ENCODE assay signal across 9 cellular contexts in genomic region chr4:7664106-7664505, GRCh38.
"Had no signal": no experiment of that assay in that cellular context is flagged by ENCODE, and none has a peak within 500 bp of the region (broad histone marks: within the 10 kb centered on the region; RNA-seq: fewer than 3 reads in every experiment).

No MANE protein-coding gene starts in this region.

- H3K4me1 ChIP-seq: HAP-1 had no signal

- H3K36me3 ChIP-seq: HAP-1 had no signal

- H3K4me3 ChIP-seq: GM23248, HAP-1 had no signal

- H3K9me3 Mint-ChIP-seq: HFFc6, IgD-negative memory B cell had no signal

- H3K9me3 ChIP-seq: HAP-1 had no signal

- H3K27ac Mint-ChIP-seq: HFFc6, IgD-negative memory B cell had no signal

- H3K27ac ChIP-seq: GM23248, HL-60 had no signal

- H3K36me3 Mint-ChIP-seq: IgD-negative memory B cell had no signal

- H3K4me3 Mint-ChIP-seq: HFFc6, IgD-negative memory B cell had no signal

- ATAC-seq: HCT116, HepG2 had no signal

- DNase-seq: GM23248, GOT3, H7, HFFc6 had no signal

- H2AFZ ChIP-seq: GM23248 had no signal
